ENCODE assay signal across 8 cellular contexts in genomic region chr4:88219099-88219498, GRCh38.
DNase-seq lines count a peak whose midpoint lies in the region; ATAC-seq and TF ChIP-seq lines count a peak whose summit lies in the region.

No MANE protein-coding gene starts in this region.

- peak; percentile 6 for DNase-seq in activated CD4-positive, CD25-positive, alpha-beta regulatory T cell treated with anti-CD3 and anti-CD28 coated beads, Interleukin-2, amount 50 U/mL, for 16 hours (ENCODE audit: low read depth, low spot score)
- no peak for DNase-seq in activated CD4-positive, CD25-positive, alpha-beta regulatory T cell (lab: John Stamatoyannopoulos, UW)
- DNase-seq in NCI-H2107 (lab: John Stamatoyannopoulos, UW) = peak; percentile 9
- DNase-seq in activated CD8-positive, alpha-beta T cell treated with anti-CD3 and anti-CD28 coated beads for 36 hours = no peak
- peak in 1 of 2 donors; percentile 26 for DNase-seq in heart right ventricle
- DNase-seq in sciatic nerve (ENCODE audit: low spot score) = no peak

- CTCF ChIA-PET in activated CD8-positive, alpha-beta T cell treated with anti-CD3 and anti-CD28 coated beads for 36 hours (lab: Charles Lee) = interaction anchor here (0.6 to 13.6 kb wide), 34 partner anchors 9 to 804 kb away, joined by 3 to 168 read pairs (median 4); no protein-coding TSS in a partner anchor

- no peak overlapping the region for H3K4me3 ChIP-seq in heart right ventricle

- no peaks in the 10 kb centered on the region for H3K36me3 Mint-ChIP-seq in activated CD8-positive, alpha-beta T cell treated with anti-CD3 and anti-CD28 coated beads for 36 hours (ENCODE audit: low read depth)

- H3K4me3 Mint-ChIP-seq in activated CD8-positive, alpha-beta T cell treated with anti-CD3 and anti-CD28 coated beads for 36 hours = no peak overlapping the region

- H3K27me3 ChIP-seq in heart right ventricle = no peaks in the 10 kb centered on the region

- no peaks in the 10 kb centered on the region for H3K36me3 ChIP-seq in heart right ventricle

- POLR2A ChIA-PET in activated CD8-positive, alpha-beta T cell treated with anti-CD3 and anti-CD28 coated beads for 36 hours (lab: Charles Lee) = no interaction called here

- peak; percentile 64 for TF ChIP-seq CTCF in activated CD8-positive, alpha-beta T cell treated with anti-CD3 and anti-CD28 coated beads for 36 hours (IDR thresholded peaks at IDR 0.05)
- peak; percentile 62 to 83 (median 76) for TF ChIP-seq CTCF in heart right ventricle (IDR thresholded peaks at IDR 0.05)

- H3K27ac ChIP-seq in heart right ventricle = no peak overlapping the region

- 0 to 2% methylated on average over 5 of the region's 5 CpGs for WGBS in heart right ventricle, 2 donors

- H3K27ac Mint-ChIP-seq in activated CD8-positive, alpha-beta T cell treated with anti-CD3 and anti-CD28 coated beads for 36 hours = no peak overlapping the region

- H3K4me1 Mint-ChIP-seq in activated CD8-positive, alpha-beta T cell treated with anti-CD3 and anti-CD28 coated beads for 36 hours (ENCODE audit: low read depth) = peaks cover 2% of the 10 kb centered on the region

- no peaks in the 10 kb centered on the region for H3K9me3 Mint-ChIP-seq in activated CD8-positive, alpha-beta T cell treated with anti-CD3 and anti-CD28 coated beads for 36 hours

- intact Hi-C loops in activated CD8-positive, alpha-beta T cell treated with anti-CD3 and anti-CD28 coated beads for 36 hours (cut with micrococcal nuclease) = loop anchor here (10.0 kb wide), 1 partner anchor 146 kb away; no protein-coding TSS in a partner anchor
- intact Hi-C loops in heart right ventricle (cut with DNase I) (loop anchor here (1.0 to 10.0 kb wide), 14 partner anchors 160 to 544 kb away; partner anchors contain the start of genes HERC5 (in 3 of the 10) and HERC6 (in 2 of the 10)), sciatic nerve (cut with DNase I) (loop anchor here (5.0 to 10.0 kb wide), 2 partner anchors 298 to 364 kb away; no protein-coding TSS in a partner anchor)

- H3K4me1 ChIP-seq in heart right ventricle = peaks cover 0 to 3% (median 0%) of the 10 kb centered on the region in 9 donors

- peaks cover 0 to 5% (median 0%) of the 10 kb centered on the region in 11 donors for H3K9me3 ChIP-seq in heart right ventricle

- ATAC-seq in HG02678 (IDR thresholded peaks at IDR 0.05; ENCODE audit: unreplicated experiment) = peak; percentile 76
- ATAC-seq in activated CD8-positive, alpha-beta T cell treated with anti-CD3 and anti-CD28 coated beads for 36 hours = peak; percentile 77
- ATAC-seq in heart right ventricle = peak; percentile 34 to 77 (median 72)
- peak; percentile 82 for ATAC-seq in sciatic nerve
- no peak for ATAC-seq in HG03439 (IDR thresholded peaks at IDR 0.05; ENCODE audit: unreplicated experiment)

- H3K27me3 Mint-ChIP-seq in activated CD8-positive, alpha-beta T cell treated with anti-CD3 and anti-CD28 coated beads for 36 hours = peaks cover 3% of the 10 kb centered on the region

Comparison
In these comparisons a context has a peak if more than half of its experiments do, and no peak if none do; other contexts are left out.
1. DNase-seq: peak in activated CD4-positive, CD25-positive, alpha-beta regulatory T cell treated with anti-CD3 and anti-CD28 coated beads, Interleukin-2, amount 50 U/mL, for 16 hours (single experiment) and NCI-H2107 (single experiment); none in activated CD4-positive, CD25-positive, alpha-beta regulatory T cell (0 of 4), activated CD8-positive, alpha-beta T cell treated with anti-CD3 and anti-CD28 coated beads for 36 hours (single experiment) and sciatic nerve (single experiment).